ENCODE assay signal across 23 cellular contexts in genomic region chr11:33358150-33358831, GRCh38. TPM values are rescaled to one million over a fixed set of nuclear protein-coding genes. Genes with fewer than 3 reads are reported as not detected.
"Had no signal": no experiment of that assay in that cellular context is flagged by ENCODE, and none has a peak within 500 bp of the region (broad histone marks: within the 10 kb centered on the region; RNA-seq: fewer than 3 reads in every experiment).

No MANE protein-coding gene starts in this region.

- FAIRE-seq: bronchial epithelial cell, endothelial cell of umbilical vein had no signal

- H3K4me3 ChIP-seq: esophagus squamous epithelium, hepatocyte, spleen, testis, upper lobe of left lung had no signal

- H3K27ac ChIP-seq: esophagus squamous epithelium, hepatocyte, parathyroid adenoma, spleen, testis, upper lobe of left lung had no signal

- H3K27me3 Mint-ChIP-seq: stimulated activated memory B cell treated with anti-CD40 and anti-IgM and Interleukin-4, amounts not matched to agents 10 μg/mL and 1 μg/mL and 100 μg/mL, for 72 hours had no signal

- H3K4me1 Mint-ChIP-seq: activated CD4-positive, alpha-beta T cell treated with anti-CD3 and anti-CD28 coated beads, Interleukin-2, amount 10 ng/mL, durations not matched to agents 24 days and 14 days; nephron had no signal

- H3K9me3 ChIP-seq: esophagus squamous epithelium, spleen, testis, upper lobe of left lung had no signal

- H3K27me3 ChIP-seq: esophagus squamous epithelium, hepatocyte, spleen, testis, upper lobe of left lung had no signal

- H3K9me3 Mint-ChIP-seq: activated CD4-positive, alpha-beta T cell treated with anti-CD3 and anti-CD28 coated beads, Interleukin-2, amount 10 ng/mL, durations not matched to agents 24 days and 14 days; nephron; stimulated activated memory B cell treated with anti-CD40 and anti-IgM and Interleukin-4, amounts not matched to agents 10 μg/mL and 1 μg/mL and 100 μg/mL, for 72 hours; T-helper 2 cell treated with Interferon-gamma antibody and Interleukin-4, amounts not matched to agents 5 μg/mL and 100 μg/mL, for 36 hours had no signal

- H3K4me3 Mint-ChIP-seq: activated CD4-positive, alpha-beta T cell treated with anti-CD3 and anti-CD28 coated beads, Interleukin-2, amount 10 ng/mL, durations not matched to agents 24 days and 14 days; nephron; stimulated activated memory B cell treated with anti-CD40 and anti-IgM and Interleukin-4, amounts not matched to agents 10 μg/mL and 1 μg/mL and 100 μg/mL, for 72 hours; T-helper 2 cell treated with Interferon-gamma antibody and Interleukin-4, amounts not matched to agents 5 μg/mL and 100 μg/mL, for 36 hours had no signal

- H3K27ac Mint-ChIP-seq: activated CD4-positive, alpha-beta T cell treated with anti-CD3 and anti-CD28 coated beads, Interleukin-2, amount 10 ng/mL, durations not matched to agents 24 days and 14 days; nephron; stimulated activated memory B cell treated with anti-CD40 and anti-IgM and Interleukin-4, amounts not matched to agents 10 μg/mL and 1 μg/mL and 100 μg/mL, for 72 hours; T-helper 2 cell treated with Interferon-gamma antibody and Interleukin-4, amounts not matched to agents 5 μg/mL and 100 μg/mL, for 36 hours had no signal

- ATAC-seq: left lobe of liver; stimulated activated memory B cell treated with anti-CD40 and anti-IgM and Interleukin-4, amounts not matched to agents 10 μg/mL and 1 μg/mL and 100 μg/mL, for 72 hours had no signal

- DNase-seq: activated CD4-positive, alpha-beta T cell treated with anti-CD3 and anti-CD28 coated beads, Interleukin-2, amount 10 ng/mL, durations not matched to agents 24 days and 14 days; activated CD4-positive, CD25-positive, alpha-beta regulatory T cell; activated CD8-positive, alpha-beta memory T cell treated with anti-CD3 and anti-CD28 coated beads, Interleukin-2, amount 50 U/mL, for 4 hours; activated effector memory CD4-positive, alpha-beta T cell treated with anti-CD3 and anti-CD28 coated beads, Interleukin-2, amount 50 U/mL, for 16 hours; activated naive CD4-positive, alpha-beta T cell treated with anti-CD3 and anti-CD28 coated beads, Interleukin-2, amount 50 U/mL, for 16 hours; activated T-cell treated with anti-CD3 and anti-CD28 coated beads, Interleukin-2, amount 50 U/mL, for 48 hours; dermis blood vessel endothelial cell; effector memory CD4-positive, alpha-beta T cell; esophagus squamous epithelium; mammary epithelial cell; midbrain; spleen; stimulated activated CD4-positive, alpha-beta T cell treated with anti-CD3 and anti-CD28 coated beads, Interleukin-4, amount 100 ng/mL, for 4 hours; testis; upper lobe of left lung had no signal

- H3K4me1 ChIP-seq: testis had no signal

RNA-seq across cellular contexts. Expression of gene KIAA1549L, which starts 17.6 kb away (rescaled TPM):
- total RNA-seq: activated CD4-positive, alpha-beta T cell treated with anti-CD3 and anti-CD28 coated beads, Interleukin-2, amount 10 ng/mL, durations not matched to agents 24 days and 14 days had no signal
